Comparison of ENCODE assay signal across 35 cellular contexts in genomic region chr3:5285439-5285838, GRCh38.
DNase-seq lines count a peak whose midpoint lies in the region; ATAC-seq, FAIRE-seq and TF ChIP-seq lines count a peak whose summit lies in the region.
"Had no signal": no experiment of that assay in that cellular context is flagged by ENCODE, and none has a peak within 500 bp of the region (broad histone marks: within the 10 kb centered on the region; RNA-seq: fewer than 3 reads in every experiment).

No MANE protein-coding gene starts in this region.

- no peak overlapping the region for H2BK15ac ChIP-seq in neuronal stem cell (ENCODE audit: low read length)

- H3K4ac ChIP-seq in neuronal stem cell (ENCODE audit: low read length) = no peak overlapping the region

- H3K4me3 ChIP-seq in esophagus muscularis mucosa (no peak overlapping the region), neuronal stem cell (ENCODE audit: low read length in 2 of 2) (peak overlapping the region in 1 of 2 donors; percentile 62)
- H3K4me3 ChIP-seq: A549; BLaER1; BLaER1 treated with 17β-estradiol and CSF1 and Interleukin-3, amounts not matched to agents 10 nM and 100 nM had no signal

- H2AFZ ChIP-seq in neuronal stem cell (ENCODE audit: low read length) = no peak overlapping the region

- no peaks in the 10 kb centered on the region for H3K79me1 ChIP-seq in neuronal stem cell (ENCODE audit: low read depth, low read length)

- no peak overlapping the region for H3K9ac ChIP-seq in neuronal stem cell (ENCODE audit: low read depth, low read length, poor library complexity)
- H3K9ac ChIP-seq: BLaER1; BLaER1 treated with 17β-estradiol and CSF1 and Interleukin-3, amounts not matched to agents 10 nM and 100 nM had no signal

- no peak overlapping the region for H3K23ac ChIP-seq in neuronal stem cell (ENCODE audit: low read depth, low read length, poor library complexity)

- H4K91ac ChIP-seq in neuronal stem cell (ENCODE audit: low read depth, low read length, poor library complexity) = no peak overlapping the region

- no peak for ATAC-seq in GM19397 (IDR thresholded peaks at IDR 0.05; ENCODE audit: unreplicated experiment)
- no peak for ATAC-seq in GM21576 (IDR thresholded peaks at IDR 0.05; ENCODE audit: unreplicated experiment)
- ATAC-seq: A549; CD8-positive, alpha-beta T cell had no signal

- no peaks in the 10 kb centered on the region for H3K27me3 ChIP-seq in esophagus muscularis mucosa
- no peaks in the 10 kb centered on the region for H3K27me3 ChIP-seq in neuronal stem cell (ENCODE audit: control insufficient read depth in 3 of 3, insufficient read depth in 3 of 3, low read depth in 1 of 3, low read length in 3 of 3)
- H3K27me3 ChIP-seq: BE2C; BLaER1; BLaER1 treated with 17β-estradiol and CSF1 and Interleukin-3, amounts not matched to agents 10 nM and 100 nM had no signal

- no peak overlapping the region for H3K14ac ChIP-seq in neuronal stem cell (ENCODE audit: low read length)

- TF ChIP-seq CTCF in esophagus muscularis mucosa (IDR thresholded peaks at IDR 0.05) = no peak

- H3K4me1 ChIP-seq in esophagus muscularis mucosa = no peaks in the 10 kb centered on the region
- no peaks in the 10 kb centered on the region for H3K4me1 ChIP-seq in neuronal stem cell (ENCODE audit: control insufficient read depth in 2 of 2, insufficient read depth in 1 of 2, low read depth in 1 of 2, low read length in 2 of 2)
- H3K4me1 ChIP-seq: A549; BE2C; BLaER1; BLaER1 treated with 17β-estradiol and CSF1 and Interleukin-3, amounts not matched to agents 10 nM and 100 nM; Caco-2 had no signal

- FAIRE-seq in urothelium cell line (lab: Jason Lieb, UNC) = peak; percentile 68
- FAIRE-seq: A204.1, A549, D721Med had no signal

- intact Hi-C loops in esophagus muscularis mucosa (cut with DNase I) (no loop called here), posterior vena cava (cut with DNase I) (no loop called here)

- DNase-seq in esophagus muscularis mucosa (ENCODE audit: extremely low spot score) (peak; percentile 75), neuronal stem cell (ENCODE audit: low spot score) (no peak), posterior vena cava (ENCODE audit: low spot score) (peak; percentile 66), urothelium cell line (ENCODE audit: low spot score) (no peak), RPMI8226 (no peak)
- no peak for DNase-seq in activated naive CD4-positive, alpha-beta T cell treated with anti-CD3 and anti-CD28 coated beads, Interleukin-2, amount 50 U/mL, for 16 hours
- DNase-seq: 8988T; ACHN; AML-193; BE2C; C1 segment of cervical spinal cord; Caco-2; Calu3; CD4-positive, alpha-beta memory T cell; CD4-positive, alpha-beta T cell; CD4-positive, CD25-positive, alpha-beta regulatory T cell; CD8-positive, alpha-beta memory T cell; CD8-positive, alpha-beta T cell; COR-L47; DMS 273 treated with DMSO at 0.1 percent for 48 hours; DMS153; DMS53; DMS79; DMS79 treated with DMSO at 0.1 percent for 48 hours; DND-41; EL had no signal

- H3K9me3 ChIP-seq in esophagus muscularis mucosa (peaks cover 0 to 32% (median 26%) of the 10 kb centered on the region in 4 donors), neuronal stem cell (replicated peaks in 1 of 2; ENCODE audit: control insufficient read depth in 2 of 2, insufficient read depth in 1 of 2, low read depth in 1 of 2, low read length in 2 of 2) (peaks cover 0 to 6% of the 10 kb centered on the region in 2 donors)
- H3K9me3 ChIP-seq: BE2C had no signal

- no peak overlapping the region for H2BK5ac ChIP-seq in neuronal stem cell (ENCODE audit: low read length)

- TF ChIP-seq POLR2A in esophagus muscularis mucosa (IDR thresholded peaks at IDR 0.05; ENCODE audit: low read depth) = no peak

- TF ChIP-seq EP300 in esophagus muscularis mucosa (IDR thresholded peaks at IDR 0.05) = no peak

- H3K4me2 ChIP-seq in neuronal stem cell (ENCODE audit: insufficient read depth, low read length, poor library complexity, severe bottlenecking) = no peak overlapping the region
- H3K4me2 ChIP-seq: A549; BLaER1; BLaER1 treated with 17β-estradiol and CSF1 and Interleukin-3, amounts not matched to agents 10 nM and 100 nM had no signal

- H4K8ac ChIP-seq in neuronal stem cell (ENCODE audit: low read depth, low read length) = no peak overlapping the region

- H2BK120ac ChIP-seq in neuronal stem cell (ENCODE audit: low read depth, low read length) = no peak overlapping the region

- H3K36me3 ChIP-seq in esophagus muscularis mucosa (no peaks in the 10 kb centered on the region), neuronal stem cell (replicated peaks in 1 of 2; ENCODE audit: control insufficient read depth in 2 of 2, insufficient read depth in 2 of 2, low read length in 2 of 2) (no peaks in the 10 kb centered on the region)
- H3K36me3 ChIP-seq: BE2C; BLaER1; BLaER1 treated with 17β-estradiol and CSF1 and Interleukin-3, amounts not matched to agents 10 nM and 100 nM had no signal

- H3K27ac ChIP-seq in esophagus muscularis mucosa (replicated peaks in 1 of 4) (no peak overlapping the region), neuronal stem cell (replicated peaks; ENCODE audit: low read length) (no peak overlapping the region)
- H3K27ac ChIP-seq: 22Rv1; A549; BLaER1; BLaER1 treated with 17β-estradiol and CSF1 and Interleukin-3, amounts not matched to agents 10 nM and 100 nM; C4-2B had no signal

- peak overlapping the region; percentile 18 for H3K18ac ChIP-seq in neuronal stem cell (ENCODE audit: low read length)

- H2BK12ac ChIP-seq in neuronal stem cell (ENCODE audit: low read length) = no peak overlapping the region

- no peak overlapping the region for H2AK5ac ChIP-seq in neuronal stem cell (ENCODE audit: low read depth, low read length)

Comparison
In these comparisons a context has a peak if more than half of its experiments do, and no peak if none do; other contexts are left out.
1. DNase-seq: peak in esophagus muscularis mucosa (single experiment) and posterior vena cava (single experiment); none in neuronal stem cell (single experiment), urothelium cell line (single experiment), RPMI8226 (single experiment) and activated naive CD4-positive, alpha-beta T cell treated with anti-CD3 and anti-CD28 coated beads, Interleukin-2, amount 50 U/mL, for 16 hours (single experiment).